Comparison of ENCODE assay signal across 1 cellular context in genomic region chr2:105390454-105390853, GRCh38.
TF ChIP-seq lines count a peak whose summit lies in the region.

No MANE protein-coding gene starts in this region.

TF ChIP-seq in HEK293, 187 proteins besides CTCF, POLR2A, EP300 and RAD21 (continued from another document):
- no peak for TF ChIP-seq PRDM6 (tag by site-specific recombination; IDR thresholded peaks at IDR 0.05)
- TF ChIP-seq ZNF416 (tag by site-specific recombination; IDR thresholded peaks at IDR 0.05) = no peak
- no peak for TF ChIP-seq GLI4 (tag by site-specific recombination; IDR thresholded peaks at IDR 0.05)
- TF ChIP-seq ZNF791 (tag by site-specific recombination; IDR thresholded peaks at IDR 0.05) = no peak
- TF ChIP-seq ZNF114 (tag by site-specific recombination; IDR thresholded peaks at IDR 0.05) = no peak
